ENCODE assay signal across 1 cellular context in genomic region chr16:28538733-28539596, GRCh38.
TF ChIP-seq lines count a peak whose summit lies in the region.

A gene with protein sequence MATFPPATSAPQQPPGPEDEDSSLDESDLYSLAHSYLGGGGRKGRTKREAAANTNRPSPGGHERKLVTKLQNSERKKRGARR (minus strand): TSS chr16:28538974. CDS start chr16:28538907, 67 bp downstream.

TF ChIP-seq in HepG2, 621 proteins besides CTCF, POLR2A, EP300 and RAD21 (continued from another document and continues in another):
- TF ChIP-seq ZBTB26 (CRISPR knock-in tag; IDR thresholded peaks at IDR 0.05; ENCODE audit: borderline replicate concordance): peak; percentile 70; the same call in 1 of the 2 replicates
- peak; percentile 80 for TF ChIP-seq ZKSCAN8 (CRISPR knock-in tag; IDR thresholded peaks at IDR 0.05; ENCODE audit: borderline replicate concordance)
- TF ChIP-seq, protein P1, sequence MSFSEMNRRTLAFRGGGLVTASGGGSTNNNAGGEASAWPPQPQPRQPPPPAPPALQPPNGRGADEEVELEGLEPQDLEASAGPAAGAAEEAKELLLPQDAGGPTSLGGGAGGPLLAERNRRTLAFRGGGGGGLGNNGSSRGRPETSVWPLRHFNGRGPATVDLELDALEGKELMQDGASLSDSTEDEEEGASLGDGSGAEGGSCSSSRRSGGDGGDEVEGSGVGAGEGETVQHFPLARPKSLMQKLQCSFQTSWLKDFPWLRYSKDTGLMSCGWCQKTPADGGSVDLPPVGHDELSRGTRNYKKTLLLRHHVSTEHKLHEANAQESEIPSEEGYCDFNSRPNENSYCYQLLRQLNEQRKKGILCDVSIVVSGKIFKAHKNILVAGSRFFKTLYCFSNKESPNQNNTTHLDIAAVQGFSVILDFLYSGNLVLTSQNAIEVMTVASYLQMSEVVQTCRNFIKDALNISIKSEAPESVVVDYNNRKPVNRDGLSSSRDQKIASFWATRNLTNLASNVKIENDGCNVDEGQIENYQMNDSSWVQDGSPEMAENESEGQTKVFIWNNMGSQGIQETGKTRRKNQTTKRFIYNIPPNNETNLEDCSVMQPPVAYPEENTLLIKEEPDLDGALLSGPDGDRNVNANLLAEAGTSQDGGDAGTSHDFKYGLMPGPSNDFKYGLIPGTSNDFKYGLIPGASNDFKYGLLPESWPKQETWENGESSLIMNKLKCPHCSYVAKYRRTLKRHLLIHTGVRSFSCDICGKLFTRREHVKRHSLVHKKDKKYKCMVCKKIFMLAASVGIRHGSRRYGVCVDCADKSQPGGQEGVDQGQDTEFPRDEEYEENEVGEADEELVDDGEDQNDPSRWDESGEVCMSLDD (CRISPR knock-in tag; IDR thresholded peaks at IDR 0.05; ENCODE audit: borderline replicate concordance): peak; percentile 74; the same call in 1 of the 2 replicates
- 0 out of 2 replicates have a peak, but pooled peaks have one; percentile 62 for TF ChIP-seq ZNF441 (CRISPR knock-in tag; IDR thresholded peaks at IDR 0.05; ENCODE audit: borderline replicate concordance)
- TF ChIP-seq TFDP1 (CRISPR knock-in tag; IDR thresholded peaks at IDR 0.05; ENCODE audit: borderline replicate concordance): peak; percentile 35; the same call in 1 of the 2 replicates
- TF ChIP-seq CENPX (CRISPR knock-in tag; IDR thresholded peaks at IDR 0.05): no peak
- TF ChIP-seq ZNF83 (CRISPR knock-in tag; IDR thresholded peaks at IDR 0.05; ENCODE audit: borderline replicate concordance): peak; percentile 5; the same call in 1 of the 2 replicates
- TF ChIP-seq ZNF543 (CRISPR knock-in tag; IDR thresholded peaks at IDR 0.05): 0 out of 2 replicates have a peak, but pooled peaks have one; percentile 18
- peak; percentile 56 for TF ChIP-seq GABPB1 (CRISPR knock-in tag; IDR thresholded peaks at IDR 0.05)
- TF ChIP-seq SKI (IDR thresholded peaks at IDR 0.05; ENCODE audit: partially characterized antibody): peak; percentile 69
- TF ChIP-seq HNRNPL (IDR thresholded peaks at IDR 0.05; ENCODE audit: low read depth, low read length): no peak
- TF ChIP-seq FOXK1 (CRISPR knock-in tag; IDR thresholded peaks at IDR 0.05; ENCODE audit: borderline replicate concordance, low read depth): peak; percentile 64; the same call in 1 of the 2 replicates
- no peak for TF ChIP-seq MLX (CRISPR knock-in tag; IDR thresholded peaks at IDR 0.05)
- TF ChIP-seq PATZ1 (CRISPR knock-in tag; IDR thresholded peaks at IDR 0.05): peak; percentile 87
- no peak for TF ChIP-seq ZNF251 (CRISPR knock-in tag; IDR thresholded peaks at IDR 0.05)
- peak; percentile 19; the same call in 1 of the 2 replicates for TF ChIP-seq GATAD1 (CRISPR knock-in tag; IDR thresholded peaks at IDR 0.05)
- TF ChIP-seq POGZ (CRISPR knock-in tag; IDR thresholded peaks at IDR 0.05): 0 out of 2 replicates have a peak, but pooled peaks have one; percentile 25
- TF ChIP-seq ZFP36L1 (CRISPR knock-in tag; IDR thresholded peaks at IDR 0.05): no peak
- peak; percentile 92 for TF ChIP-seq POLR2G (IDR thresholded peaks at IDR 0.05; ENCODE audit: low read depth, low read length)
- TF ChIP-seq, protein P2, sequence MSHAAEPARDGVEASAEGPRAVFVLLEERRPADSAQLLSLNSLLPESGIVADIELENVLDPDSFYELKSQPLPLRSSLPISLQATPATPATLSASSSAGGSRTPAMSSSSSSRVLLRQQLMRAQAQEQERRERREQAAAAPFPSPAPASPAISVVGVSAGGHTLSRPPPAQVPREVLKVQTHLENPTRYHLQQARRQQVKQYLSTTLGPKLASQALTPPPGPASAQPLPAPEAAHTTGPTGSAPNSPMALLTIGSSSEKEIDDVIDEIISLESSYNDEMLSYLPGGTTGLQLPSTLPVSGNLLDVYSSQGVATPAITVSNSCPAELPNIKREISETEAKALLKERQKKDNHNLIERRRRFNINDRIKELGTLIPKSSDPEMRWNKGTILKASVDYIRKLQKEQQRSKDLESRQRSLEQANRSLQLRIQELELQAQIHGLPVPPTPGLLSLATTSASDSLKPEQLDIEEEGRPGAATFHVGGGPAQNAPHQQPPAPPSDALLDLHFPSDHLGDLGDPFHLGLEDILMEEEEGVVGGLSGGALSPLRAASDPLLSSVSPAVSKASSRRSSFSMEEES (CRISPR knock-in tag; IDR thresholded peaks at IDR 0.05): peak; percentile 99
- no peak for TF ChIP-seq ZNF678 (CRISPR knock-in tag; IDR thresholded peaks at IDR 0.05)
- no peak for TF ChIP-seq SIX1 (CRISPR knock-in tag; IDR thresholded peaks at IDR 0.05; ENCODE audit: borderline replicate concordance)
- peak; percentile 79; the same call in 1 of the 2 replicates for TF ChIP-seq DR1 (CRISPR knock-in tag; IDR thresholded peaks at IDR 0.05)
- TF ChIP-seq NFKBIZ (CRISPR knock-in tag; IDR thresholded peaks at IDR 0.05): peak; percentile 87
- peak; percentile 49; the same call in 1 of the 2 replicates for TF ChIP-seq KLF15 (CRISPR knock-in tag; IDR thresholded peaks at IDR 0.05; ENCODE audit: borderline replicate concordance)
- TF ChIP-seq SKIL (CRISPR knock-in tag; IDR thresholded peaks at IDR 0.05; ENCODE audit: borderline replicate concordance): peak; percentile 84
- TF ChIP-seq, protein P3, sequence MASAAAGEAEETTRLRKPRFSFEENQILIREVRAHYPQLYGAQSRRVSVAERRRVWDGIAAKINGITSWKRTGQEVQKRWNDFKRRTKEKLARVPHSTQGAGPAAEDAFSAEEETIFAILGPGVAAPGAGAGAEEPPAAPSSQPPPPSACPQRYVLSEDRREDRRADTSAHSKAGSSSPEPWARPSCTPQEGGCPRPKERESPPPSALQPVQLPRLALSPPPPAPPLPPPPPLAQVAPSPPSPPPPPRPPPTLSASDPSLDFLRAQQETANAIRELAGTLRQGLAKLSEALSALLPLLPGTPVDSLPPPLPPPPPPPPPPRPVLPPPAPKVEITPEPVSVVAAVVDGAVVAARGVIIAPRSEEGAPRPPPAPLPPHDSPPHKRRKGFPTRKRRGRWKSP (CRISPR knock-in tag; IDR thresholded peaks at IDR 0.05): peak; percentile 30; the same call in 1 of the 2 replicates
- peak; percentile 54; the same call in 1 of the 2 replicates for TF ChIP-seq SP5 (CRISPR knock-in tag; IDR thresholded peaks at IDR 0.05; ENCODE audit: borderline replicate concordance, low read depth)
- 0 out of 2 replicates have a peak, but pooled peaks have one; percentile 37 for TF ChIP-seq ZNF747 (CRISPR knock-in tag; IDR thresholded peaks at IDR 0.05; ENCODE audit: borderline replicate concordance)
- no peak for TF ChIP-seq ARNT (IDR thresholded peaks at IDR 0.05)
- 0 out of 2 replicates have a peak, but pooled peaks have one; percentile 40 for TF ChIP-seq ZNF333 (CRISPR knock-in tag; IDR thresholded peaks at IDR 0.05; ENCODE audit: borderline replicate concordance)
- TF ChIP-seq YEATS4 (CRISPR knock-in tag; IDR thresholded peaks at IDR 0.05; ENCODE audit: borderline replicate concordance): peak; percentile 87
- TF ChIP-seq ZNF782 (CRISPR knock-in tag; IDR thresholded peaks at IDR 0.05; ENCODE audit: borderline replicate concordance): peak; percentile 22; the same call in 1 of the 2 replicates
- peak; percentile 69 for TF ChIP-seq SAP130 (CRISPR knock-in tag; IDR thresholded peaks at IDR 0.05; ENCODE audit: low read depth)
- TF ChIP-seq, protein P4, sequence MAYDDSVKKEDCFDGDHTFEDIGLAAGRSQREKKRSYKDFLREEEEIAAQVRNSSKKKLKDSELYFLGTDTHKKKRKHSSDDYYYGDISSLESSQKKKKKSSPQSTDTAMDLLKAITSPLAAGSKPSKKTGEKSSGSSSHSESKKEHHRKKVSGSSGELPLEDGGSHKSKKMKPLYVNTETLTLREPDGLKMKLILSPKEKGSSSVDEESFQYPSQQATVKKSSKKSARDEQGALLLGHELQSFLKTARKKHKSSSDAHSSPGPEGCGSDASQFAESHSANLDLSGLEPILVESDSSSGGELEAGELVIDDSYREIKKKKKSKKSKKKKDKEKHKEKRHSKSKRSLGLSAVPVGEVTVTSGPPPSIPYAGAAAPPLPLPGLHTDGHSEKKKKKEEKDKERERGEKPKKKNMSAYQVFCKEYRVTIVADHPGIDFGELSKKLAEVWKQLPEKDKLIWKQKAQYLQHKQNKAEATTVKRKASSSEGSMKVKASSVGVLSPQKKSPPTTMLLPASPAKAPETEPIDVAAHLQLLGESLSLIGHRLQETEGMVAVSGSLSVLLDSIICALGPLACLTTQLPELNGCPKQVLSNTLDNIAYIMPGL (CRISPR knock-in tag; IDR thresholded peaks at IDR 0.05; ENCODE audit: borderline replicate concordance in 1 of 2, low read depth in 1 of 2): peak in 1 of 2 experiments; percentile 22; a peak in 2 of 4 replicates
- TF ChIP-seq SRSF1 (optimal IDR thresholded peaks at IDR 0.05; ENCODE audit: low read depth, low read length): no peak
- TF ChIP-seq ZUFSP (CRISPR knock-in tag; IDR thresholded peaks at IDR 0.05; ENCODE audit: borderline replicate concordance): no peak
- no peak for TF ChIP-seq NPAS2 (CRISPR knock-in tag; IDR thresholded peaks at IDR 0.05; ENCODE audit: borderline replicate concordance)
